ENCODE assay signal across 2 cellular contexts in genomic region chr9:131595771-131596743, GRCh38.
A peak's percentile ranks its signal among the peaks of the same experiment; 100 is the strongest.
TF ChIP-seq lines count a peak whose summit lies in the region.

No MANE protein-coding gene starts in this region.

TF ChIP-seq in IMR-90, 13 proteins besides CTCF, POLR2A, EP300 and RAD21:
- no peak for TF ChIP-seq CHD1 (IDR thresholded peaks at IDR 0.05; ENCODE audit: low read depth, low read length)
- no peak for TF ChIP-seq FOS (IDR thresholded peaks at IDR 0.05; ENCODE audit: low read depth, low read length)
- TF ChIP-seq NFE2L2 (IDR thresholded peaks at IDR 0.05; ENCODE audit: low read depth, low read length) = no peak
- no peak for TF ChIP-seq RFX5 (IDR thresholded peaks at IDR 0.05; ENCODE audit: low read depth, low read length)
- TF ChIP-seq MXI1 (IDR thresholded peaks at IDR 0.05; ENCODE audit: borderline replicate concordance, low read depth, low read length) = no peak
- TF ChIP-seq ELK1 (IDR thresholded peaks at IDR 0.05; ENCODE audit: borderline replicate concordance, low read depth, low read length) = no peak
- TF ChIP-seq USF2 (IDR thresholded peaks at IDR 0.05; ENCODE audit: low read depth, low read length) = no peak
- TF ChIP-seq MAZ (IDR thresholded peaks at IDR 0.05; ENCODE audit: borderline replicate concordance, low read depth, low read length) = no peak
- no peak for TF ChIP-seq RCOR1 (IDR thresholded peaks at IDR 0.05; ENCODE audit: insufficient replicate concordance, low read length)
- TF ChIP-seq MAFK (IDR thresholded peaks at IDR 0.05; ENCODE audit: low read depth, low read length) = no peak
- TF ChIP-seq SMC3 (IDR thresholded peaks at IDR 0.05; ENCODE audit: low read depth, low read length) = no peak
- no peak for TF ChIP-seq CEBPB (IDR thresholded peaks at IDR 0.05; ENCODE audit: low read depth, low read length)
- no peak for TF ChIP-seq BHLHE40 (IDR thresholded peaks at IDR 0.05; ENCODE audit: low read depth, low read length)

TF ChIP-seq in endothelial cell of umbilical vein, 7 proteins besides CTCF, POLR2A, EP300 and RAD21:
- peak; percentile 45 for TF ChIP-seq JUN (IDR thresholded peaks at IDR 0.05; ENCODE audit: borderline replicate concordance, insufficient read depth, insufficient read length, low read depth)
- no peak for TF ChIP-seq POLR2AphosphoS5 (IDR thresholded peaks at IDR 0.05; ENCODE audit: insufficient read depth, low read depth, low read length)
- TF ChIP-seq MYC (IDR thresholded peaks at IDR 0.05; ENCODE audit: low read depth, low read length) = no peak
- no peak for TF ChIP-seq MAX (IDR thresholded peaks at IDR 0.05; ENCODE audit: insufficient read depth, insufficient read length)
- TF ChIP-seq FOS (IDR thresholded peaks at IDR 0.05; ENCODE audit: borderline replicate concordance, insufficient read depth, low read length) = no peak
